In genomic region chr6:152146385-152146784, GRCh38 we compare ENCODE assay signal across 15 cellular contexts.
DNase-seq lines count a peak whose midpoint lies in the region; ATAC-seq and TF ChIP-seq lines count a peak whose summit lies in the region.
"Had no signal": no experiment of that assay in that cellular context is flagged by ENCODE, and none has a peak within 500 bp of the region (broad histone marks: within the 10 kb centered on the region; RNA-seq: fewer than 3 reads in every experiment).

No MANE protein-coding gene starts in this region.

- DNase-seq in ACHN: peak; percentile 14
- DNase-seq in ELR (ENCODE audit: low read depth): peak; percentile 76
- DNase-seq in adipocyte (ENCODE audit: low read depth): peak; percentile 69
- peak; percentile 13 for DNase-seq in foreskin melanocyte
- DNase-seq in head of caudate nucleus: no peak
- no peak for DNase-seq in hepatocyte (ENCODE audit: low spot score)
- DNase-seq: activated naive CD8-positive, alpha-beta T cell treated with anti-CD3 and anti-CD28 coated beads for 36 hours; BE2C; DMS53; NCI-H1092 treated with DMSO at 0.1 percent for 48 hours; ovary had no signal

- H3K27ac ChIP-seq in hepatocyte: no peak overlapping the region
- H3K27ac ChIP-seq: coronary artery, ovary, VCaP had no signal

- ATAC-seq in GM18520 (IDR thresholded peaks at IDR 0.05; ENCODE audit: unreplicated experiment): no peak
- ATAC-seq in HG02840 (IDR thresholded peaks at IDR 0.05; ENCODE audit: low FRiP score, unreplicated experiment): no peak

- no peak overlapping the region for H3K4me2 ChIP-seq in hepatocyte

- no peak overlapping the region for H2AFZ ChIP-seq in hepatocyte

- no peak for TF ChIP-seq CTCF in hepatocyte (IDR thresholded peaks at IDR 0.05; ENCODE audit: poor library complexity)

- H3K4me3 ChIP-seq in adipocyte (ENCODE audit: low read length): no peak overlapping the region
- no peak overlapping the region for H3K4me3 ChIP-seq in hepatocyte
- H3K4me3 ChIP-seq: coronary artery, ovary had no signal

- intact Hi-C loops in head of caudate nucleus (cut with DNase I): no loop called here

- H3K4me1 ChIP-seq in adipocyte (ENCODE audit: control insufficient read depth, insufficient read depth, low read length): peaks cover 10% of the 10 kb centered on the region
- no peaks in the 10 kb centered on the region for H3K4me1 ChIP-seq in hepatocyte (ENCODE audit: insufficient read depth)
- H3K4me1 ChIP-seq: BE2C had no signal

- H3K9ac ChIP-seq in adipocyte (ENCODE audit: low read length): no peak overlapping the region

- in situ Hi-C loops in ACHN (cut with HindIII; ENCODE audit: low pct_ligation_motif_present, low pct_unique_long_range_greater_than_20kb, low sequenced_read_pairs): no loop called here

- no peaks in the 10 kb centered on the region for H3K27me3 ChIP-seq in adipocyte (replicated peaks; ENCODE audit: control insufficient read depth, insufficient read depth, low read length)
- no peaks in the 10 kb centered on the region for H3K27me3 ChIP-seq in hepatocyte
- H3K27me3 ChIP-seq: BE2C, ovary had no signal

- no peaks in the 10 kb centered on the region for H3K79me2 ChIP-seq in hepatocyte

- no peaks in the 10 kb centered on the region for H3K9me2 ChIP-seq in hepatocyte (replicated peaks; ENCODE audit: insufficient read depth)

- H3K36me3 ChIP-seq in adipocyte (ENCODE audit: control insufficient read depth, insufficient read depth, low read length, severe bottlenecking) (peaks cover 74% of the 10 kb centered on the region), hepatocyte (replicated peaks; ENCODE audit: insufficient read depth, low read depth) (peaks cover 4% of the 10 kb centered on the region)
- H3K36me3 ChIP-seq: BE2C, ovary had no signal

- WGBS in hepatocyte (ENCODE audit: low lambda C conversion rate, missing lambda C conversion rate): 96% methylated on average over 1 of the region's 1 CpG

- H4K20me1 ChIP-seq in hepatocyte (ENCODE audit: insufficient read depth, poor library complexity, severe bottlenecking): no peaks in the 10 kb centered on the region

- H3K9me3 ChIP-seq in adipocyte (ENCODE audit: control insufficient read depth, low read length) (no peaks in the 10 kb centered on the region), hepatocyte (ENCODE audit: low read depth) (no peaks in the 10 kb centered on the region)
- H3K9me3 ChIP-seq: BE2C, ovary had no signal

Comparison
In these comparisons a context has a peak if more than half of its experiments do, and no peak if none do; other contexts are left out.
1. DNase-seq: peak in ACHN (single experiment), ELR (single experiment), adipocyte (single experiment) and foreskin melanocyte (single experiment); none in head of caudate nucleus (0 of 42) and hepatocyte (single experiment).